ENCODE assay signal across 26 cellular contexts in genomic region chr12:68376901-68377300, GRCh38.
"Had no signal": no experiment of that assay in that cellular context is flagged by ENCODE, and none has a peak within 500 bp of the region (broad histone marks: within the 10 kb centered on the region; RNA-seq: fewer than 3 reads in every experiment).

No MANE protein-coding gene starts in this region.

- ATAC-seq: activated CD4-positive, CD25-positive, alpha-beta regulatory T cell treated with anti-CD3 and anti-CD28 coated beads, Interleukin-2, amount 50 U/mL, for 24 hours; activated naive CD8-positive, alpha-beta T cell treated with anti-CD3 and anti-CD28 coated beads, Interleukin-2, amount 50 U/mL, for 24 hours; activated T-cell treated with anti-CD3 and anti-CD28 coated beads, Interleukin-2, amount 50 U/mL, for 72 hours; body of pancreas; esophagus mucosa; gastroesophageal sphincter; left colon; lower lobe of right lung; mucosa of descending colon; sciatic nerve had no signal

- H3K9me3 ChIP-seq: body of pancreas, gastroesophageal sphincter, lower lobe of right lung, mucosa of descending colon, testis, uterus had no signal

- H3K4me3 ChIP-seq: body of pancreas, gastroesophageal sphincter, lower lobe of right lung, mucosa of descending colon, testis, uterus had no signal

- H3K27ac ChIP-seq: body of pancreas, gastroesophageal sphincter, lower lobe of right lung, testis, uterus, VCaP had no signal

- H3K27me3 ChIP-seq: body of pancreas, gastroesophageal sphincter, testis, uterus had no signal

- DNase-seq: activated CD4-positive, alpha-beta memory T cell treated with anti-CD3 and anti-CD28 coated beads, Interleukin-2, amount 10 ng/mL, durations not matched to agents 7 days and 5 days; activated CD4-positive, alpha-beta T cell treated with anti-CD3 and anti-CD28 coated beads, Interleukin-2, amount 10 ng/mL, durations not matched to agents 24 days and 14 days; activated effector memory CD4-positive, alpha-beta T cell treated with Interleukin-2 at 50 U/mL for 16 hours; activated naive CD4-positive, alpha-beta T cell treated with anti-CD3 and anti-CD28 coated beads, Interleukin-2, amount 10 ng/mL, durations not matched to agents 7 days and 5 days; activated naive CD8-positive, alpha-beta T cell treated with anti-CD3 and anti-CD28 coated beads, Interleukin-2, amount 50 U/mL, for 24 hours; activated T-cell treated with anti-CD3 and anti-CD28 coated beads, Interleukin-2, amount 50 U/mL, for 72 hours; body of pancreas; dermis blood vessel endothelial cell; effector memory CD4-positive, alpha-beta T cell; left colon; lower lobe of right lung; mesendoderm; mucosa of descending colon; nephron progenitor cell; occipital lobe; small intestine; stimulated activated CD4-positive, alpha-beta T cell treated with anti-CD3 and anti-CD28 coated beads, Interleukin-15, amount 100 ng/mL, for 24 hours; stimulated activated naive CD4-positive, alpha-beta T cell; testis; trophoblast cell; uterus had no signal

- H3K27me3 Mint-ChIP-seq: activated CD4-positive, alpha-beta memory T cell treated with anti-CD3 and anti-CD28 coated beads, Interleukin-2, amount 10 ng/mL, durations not matched to agents 7 days and 5 days; activated CD4-positive, alpha-beta T cell treated with anti-CD3 and anti-CD28 coated beads, Interleukin-2, amount 10 ng/mL, durations not matched to agents 24 days and 14 days; activated naive CD4-positive, alpha-beta T cell treated with anti-CD3 and anti-CD28 coated beads, Interleukin-2, amount 10 ng/mL, durations not matched to agents 7 days and 5 days; activated naive CD8-positive, alpha-beta T cell treated with anti-CD3 and anti-CD28 coated beads, Interleukin-2, amount 50 U/mL, for 24 hours had no signal

- H3K4me1 ChIP-seq: body of pancreas, uterus had no signal

- H3K27ac Mint-ChIP-seq: activated naive CD4-positive, alpha-beta T cell treated with anti-CD3 and anti-CD28 coated beads, Interleukin-2, amount 10 ng/mL, durations not matched to agents 7 days and 5 days; activated naive CD8-positive, alpha-beta T cell treated with anti-CD3 and anti-CD28 coated beads, Interleukin-2, amount 50 U/mL, for 24 hours; activated T-cell treated with anti-CD3 and anti-CD28 coated beads, Interleukin-2, amount 50 U/mL, for 72 hours; nephron progenitor cell had no signal

- H3K36me3 ChIP-seq: gastroesophageal sphincter, lower lobe of right lung, uterus had no signal

- H3K9me3 Mint-ChIP-seq: activated CD4-positive, alpha-beta memory T cell treated with anti-CD3 and anti-CD28 coated beads, Interleukin-2, amount 10 ng/mL, durations not matched to agents 7 days and 5 days; activated CD4-positive, alpha-beta T cell treated with anti-CD3 and anti-CD28 coated beads, Interleukin-2, amount 10 ng/mL, durations not matched to agents 24 days and 14 days; activated T-cell treated with anti-CD3 and anti-CD28 coated beads, Interleukin-2, amount 50 U/mL, for 72 hours; nephron progenitor cell had no signal

- H3K4me3 Mint-ChIP-seq: activated CD4-positive, alpha-beta memory T cell treated with anti-CD3 and anti-CD28 coated beads, Interleukin-2, amount 10 ng/mL, durations not matched to agents 7 days and 5 days; activated CD4-positive, alpha-beta T cell treated with anti-CD3 and anti-CD28 coated beads, Interleukin-2, amount 10 ng/mL, durations not matched to agents 24 days and 14 days; activated naive CD4-positive, alpha-beta T cell treated with anti-CD3 and anti-CD28 coated beads, Interleukin-2, amount 10 ng/mL, durations not matched to agents 7 days and 5 days; activated naive CD8-positive, alpha-beta T cell treated with anti-CD3 and anti-CD28 coated beads, Interleukin-2, amount 50 U/mL, for 24 hours; activated T-cell treated with anti-CD3 and anti-CD28 coated beads, Interleukin-2, amount 50 U/mL, for 72 hours; nephron progenitor cell had no signal
